Comparison of ENCODE assay signal across 8 cellular contexts in the genomic region with DNA sequence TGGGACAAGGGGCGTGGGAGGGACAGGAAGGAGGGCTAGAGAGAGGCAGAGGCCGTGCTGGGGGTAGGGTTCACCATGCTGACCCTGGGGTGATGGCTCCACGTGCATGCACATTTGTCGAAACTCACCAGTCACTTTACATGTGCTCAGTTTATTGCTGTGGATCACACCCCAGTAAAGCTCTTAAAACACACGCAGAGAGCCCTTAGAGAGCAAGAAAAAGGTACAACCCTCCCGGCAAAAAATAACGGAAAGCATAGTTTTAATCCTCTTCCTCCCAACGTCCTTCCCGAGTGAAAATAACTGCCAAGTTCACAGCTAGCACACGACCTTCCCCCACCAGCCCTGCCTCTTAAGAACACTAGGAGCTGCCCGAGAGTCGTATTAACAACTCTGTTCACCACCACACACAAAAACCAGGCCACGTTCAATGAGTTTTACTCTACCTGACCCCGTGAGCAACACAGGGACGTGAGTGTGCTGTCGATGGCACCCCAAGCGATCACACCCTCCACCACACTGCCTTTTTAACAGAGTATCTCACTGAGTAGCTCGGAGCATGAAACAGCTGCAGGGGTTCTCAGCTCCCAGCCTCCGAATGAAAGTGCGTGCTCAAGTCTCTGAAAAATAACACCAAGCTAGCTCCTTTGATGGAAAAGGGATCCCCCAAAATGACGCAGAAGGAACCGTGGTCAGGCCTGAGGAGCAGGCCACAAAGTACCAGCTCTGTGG. TPM values are rescaled to one million over a fixed set of nuclear protein-coding genes. Genes with fewer than 3 reads are reported as not detected.
DNase-seq lines count a peak whose midpoint lies in the region; ATAC-seq and TF ChIP-seq lines count a peak whose summit lies in the region.

No MANE protein-coding gene starts in this region.

- H3K9me3 Mint-ChIP-seq in CD4-positive, alpha-beta memory T cell: no peaks in the 10 kb centered on the region

- intact Hi-C loops in CD4-positive, alpha-beta memory T cell (cut with micrococcal nuclease): loop anchor here (5.0 kb wide), 1 partner anchor 111 kb away; no protein-coding TSS in a partner anchor
- intact Hi-C loops in Panc1 (cut with micrococcal nuclease; ENCODE audit: unreplicated experiment): no loop called here

- peak in 1 of 5 donors; percentile 14 for DNase-seq in CD4-positive, alpha-beta memory T cell
- DNase-seq in Panc1 (ENCODE audit: low read depth, low spot score): no peak
- peak; percentile 47 to 48 for DNase-seq in erythroblast (lab: John Stamatoyannopoulos, UW)
- no peak for DNase-seq in NCI-H128 (lab: John Stamatoyannopoulos, UW; ENCODE audit: unreplicated experiment)

- in situ Hi-C loops in Panc1 (cut with HindIII; ENCODE audit: low pct_unique_long_range_greater_than_20kb, low sequenced_read_pairs): no loop called here

- H3K27ac Mint-ChIP-seq in CD4-positive, alpha-beta memory T cell: peak overlapping the region in 6 of 7 donors; percentile 23 to 73 (median 41)

- TF ChIP-seq CTCF in Panc1 (IDR thresholded peaks at IDR 0.05) (no peak; the same call in 1 of the 2 replicates), neutrophil (IDR thresholded peaks at IDR 0.05) (no peak)

- no peaks in the 10 kb centered on the region for H3K9me3 ChIP-seq in CD4-positive, alpha-beta memory T cell (ENCODE audit: control insufficient read depth in 1 of 2, low read length in 2 of 2)
- H3K9me3 ChIP-seq in Panc1 (ENCODE audit: control insufficient read depth, insufficient read depth, low read depth, low read length): no peaks in the 10 kb centered on the region
- no peaks in the 10 kb centered on the region for H3K9me3 ChIP-seq in neutrophil

- H3K27me3 ChIP-seq in CD4-positive, alpha-beta memory T cell (ENCODE audit: insufficient read depth, low read length): no peaks in the 10 kb centered on the region
- H3K27me3 ChIP-seq in Panc1 (ENCODE audit: control insufficient read depth, insufficient read depth, low read length): no peaks in the 10 kb centered on the region
- no peaks in the 10 kb centered on the region for H3K27me3 ChIP-seq in neutrophil

- H3K4me1 ChIP-seq in CD4-positive, alpha-beta memory T cell (ENCODE audit: insufficient read depth, low read length): peaks cover 20% of the 10 kb centered on the region
- H3K4me1 ChIP-seq in Panc1 (ENCODE audit: control insufficient read depth, insufficient read depth, low read length) (peaks cover 34% of the 10 kb centered on the region), neutrophil (ENCODE audit: control insufficient read depth in 1 of 2, insufficient read depth in 1 of 2, low read depth in 1 of 2, low read length in 1 of 2) (peaks cover 22 to 27% of the 10 kb centered on the region in 2 experiments)

- peak overlapping the region in 1 of 8 donors; percentile 39 for H3K4me3 Mint-ChIP-seq in CD4-positive, alpha-beta memory T cell

- ATAC-seq in Panc1 (peak; percentile 74; the same call in 1 of the 2 replicates), GM19467 (IDR thresholded peaks at IDR 0.05; ENCODE audit: unreplicated experiment) (no peak), HG03457 (IDR thresholded peaks at IDR 0.05; ENCODE audit: unreplicated experiment) (no peak), HG03439 (IDR thresholded peaks at IDR 0.05; ENCODE audit: unreplicated experiment) (no peak)

- POLR2A ChIA-PET in CD4-positive, alpha-beta memory T cell (lab: Charles Lee; ENCODE audit: partially characterized antibody): interaction anchor here (0.6 kb wide), 1 partner anchor 112 kb away, joined by 3 read pairs; no protein-coding TSS in a partner anchor
- POLR2A ChIA-PET in Panc1 (lab: Charles Lee): no interaction called here

- no peak for TF ChIP-seq POLR2A in erythroblast (IDR thresholded peaks at IDR 0.05; ENCODE audit: low read length)

- H3K4me3 ChIP-seq in CD4-positive, alpha-beta memory T cell (ENCODE audit: low read length in 2 of 2): no peak overlapping the region
- H3K4me3 ChIP-seq in Panc1 (ENCODE audit: low read depth in 2 of 2, low read length in 2 of 2) (no peak overlapping the region), neutrophil (ENCODE audit: low read depth in 1 of 2, low read length in 1 of 2) (no peak overlapping the region)

- peaks cover 30 to 69% (median 32%) of the 10 kb centered on the region in 4 donors for H3K4me1 Mint-ChIP-seq in CD4-positive, alpha-beta memory T cell

- peaks cover 0 to 3% of the 10 kb centered on the region in 2 donors for H3K36me3 Mint-ChIP-seq in CD4-positive, alpha-beta memory T cell

- no TSS peak for BruUV-seq in Panc1 (replicated peaks; lab: Mats Ljungman, UMichigan)

- H3K27me3 Mint-ChIP-seq in CD4-positive, alpha-beta memory T cell: no peaks in the 10 kb centered on the region

- H3K27ac ChIP-seq in CD4-positive, alpha-beta memory T cell (ENCODE audit: low read depth, low read length): no peak overlapping the region
- H3K27ac ChIP-seq in Panc1 (ENCODE audit: low read length) (peak overlapping the region; percentile 53), neutrophil (peak overlapping the region; percentile 50)

- H3K36me3 ChIP-seq in CD4-positive, alpha-beta memory T cell (ENCODE audit: insufficient read depth, low read length): no peaks in the 10 kb centered on the region
- H3K36me3 ChIP-seq in Panc1 (ENCODE audit: control insufficient read depth, insufficient read depth, low read length) (no peaks in the 10 kb centered on the region), neutrophil (no peaks in the 10 kb centered on the region)

- CTCF ChIA-PET in CD4-positive, alpha-beta memory T cell (lab: Charles Lee; ENCODE audit: partially characterized antibody): interaction anchor here (1.3 to 2.0 kb wide), 3 partner anchors 10 to 110 kb away, joined by 6 read pairs; no protein-coding TSS in a partner anchor
- CTCF ChIA-PET in Panc1 (lab: Charles Lee): interaction anchor here (1.1 kb wide), 1 partner anchor 29 kb away, joined by 3 read pairs; no protein-coding TSS in a partner anchor

RNA-seq across cellular contexts. Expression of a gene that starts 39.7 kb away (rescaled TPM):
- 10 to 100 TPM; 32.7 to 33.1 TPM for total RNA-seq in CD4-positive, alpha-beta memory T cell
- 1 to 10 TPM in 1 of 2 donors, under 1 TPM in 1; 0.54 to 2.3 TPM for polyA plus RNA-seq in CD4-positive, alpha-beta memory T cell
- 21.0 TPM for total RNA-seq in Panc1 (2021; ENCODE audit: unreplicated experiment)
- polyA plus RNA-seq in Panc1 (2012; ENCODE audit: insufficient read length): 27.9 TPM

Comparison
In these comparisons a context has a peak if more than half of its experiments do, and no peak if none do; other contexts are left out.
1. DNase-seq: peak in erythroblast (2 of 2); none in Panc1 (single experiment) and NCI-H128 (single experiment).